16 cellular contexts compared by ENCODE assay signal in the genomic region with DNA sequence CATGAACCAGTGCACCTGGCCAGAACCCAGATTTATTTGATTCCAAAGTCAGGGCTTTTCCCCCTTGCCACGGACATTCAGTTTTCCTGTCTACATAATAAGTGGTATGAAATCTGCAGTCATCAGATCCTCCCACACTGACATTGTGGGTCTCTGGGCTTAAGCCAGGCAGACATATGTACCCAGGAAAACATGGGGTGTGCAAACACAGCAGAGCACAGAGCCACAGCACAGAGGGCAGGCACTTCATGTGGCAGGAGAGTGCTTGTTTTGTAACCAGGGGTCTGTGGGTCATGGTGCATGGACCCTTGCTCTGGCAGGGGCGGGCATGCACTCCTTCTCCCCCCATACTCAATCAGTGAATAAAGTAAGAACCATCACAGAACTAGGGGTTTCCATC. TPM values are rescaled to one million over a fixed set of nuclear protein-coding genes. Genes with fewer than 3 reads are reported as not detected.
A peak's percentile ranks its signal among the peaks of the same experiment; 100 is the strongest.
DNase-seq lines count a peak whose midpoint lies in the region; ATAC-seq and TF ChIP-seq lines count a peak whose summit lies in the region.
"Had no signal": no experiment of that assay in that cellular context is flagged by ENCODE, and none has a peak within 500 bp of the region (broad histone marks: within the 10 kb centered on the region; RNA-seq: fewer than 3 reads in every experiment).

No MANE protein-coding gene starts in this region.

- TF ChIP-seq CTCF in heart right ventricle (IDR thresholded peaks at IDR 0.05) (no peak), coronary artery (IDR thresholded peaks at IDR 0.05) (no peak), omental fat pad (IDR thresholded peaks at IDR 0.05) (no peak), gastrocnemius medialis (IDR thresholded peaks at IDR 0.05 in 4 of 5, conservative IDR thresholded peaks at IDR 0.05 in 1 of 5) (no peak)

- H3K36me3 ChIP-seq in heart right ventricle (no peaks in the 10 kb centered on the region), gastrocnemius medialis (no peaks in the 10 kb centered on the region)

- H3K27me3 Mint-ChIP-seq in stimulated activated naive CD8-positive, alpha-beta T cell treated with anti-CD3 and anti-CD28 coated beads, Interleukin-15, amount 100 ng/mL, for 72 hours, result no peaks in the 10 kb centered on the region
- H3K27me3 Mint-ChIP-seq: CD4-positive, alpha-beta memory T cell had no signal

- H3K27ac ChIP-seq in heart right ventricle (no peak overlapping the region), coronary artery (no peak overlapping the region), gastrocnemius medialis (no peak overlapping the region)
- H3K27ac ChIP-seq: C4-2B had no signal

- no peak overlapping the region for H3K4me3 Mint-ChIP-seq in stimulated activated naive CD8-positive, alpha-beta T cell treated with anti-CD3 and anti-CD28 coated beads, Interleukin-15, amount 100 ng/mL, for 72 hours
- H3K4me3 Mint-ChIP-seq: CD4-positive, alpha-beta memory T cell had no signal

- intact Hi-C loops in cardiac septum (cut with DNase I), result no loop called here
- intact Hi-C loops in heart right ventricle (cut with DNase I), result no loop called here
- intact Hi-C loops in gastrocnemius medialis (cut with DNase I; ENCODE audit: low total_unique reads), result no loop called here

- H3K4me3 ChIP-seq in heart right ventricle (no peak overlapping the region), coronary artery (no peak overlapping the region), gastrocnemius medialis (no peak overlapping the region)
- H3K4me3 ChIP-seq: HAP-1 had no signal

- no peak for TF ChIP-seq POLR2A in gastrocnemius medialis (IDR thresholded peaks at IDR 0.05)

- DNase-seq in cardiac septum (ENCODE audit: low spot score) (peak; percentile 43), heart right ventricle (no peak), coronary artery (ENCODE audit: low spot score) (peak; percentile 24), omental fat pad (ENCODE audit: low spot score) (peak; percentile 6), gastrocnemius medialis (no peak), HuH-7 (ENCODE audit: low spot score) (no peak)
- DNase-seq in stimulated activated naive CD8-positive, alpha-beta T cell treated with anti-CD3 and anti-CD28 coated beads, Interleukin-15, amount 100 ng/mL, for 72 hours, result no peak
- DNase-seq: BE2C; CD4-positive, alpha-beta memory T cell; DMS153; DMS79 treated with DMSO at 0.1 percent for 48 hours; EL; GDM1 had no signal

- no peak overlapping the region for H3K27ac Mint-ChIP-seq in stimulated activated naive CD8-positive, alpha-beta T cell treated with anti-CD3 and anti-CD28 coated beads, Interleukin-15, amount 100 ng/mL, for 72 hours

- H3K4me1 Mint-ChIP-seq in stimulated activated naive CD8-positive, alpha-beta T cell treated with anti-CD3 and anti-CD28 coated beads, Interleukin-15, amount 100 ng/mL, for 72 hours, result peaks cover 10% of the 10 kb centered on the region

- ATAC-seq in heart right ventricle (no peak), omental fat pad (ENCODE audit: low FRiP score) (no peak), gastrocnemius medialis (no peak), GM21825 (IDR thresholded peaks at IDR 0.05; ENCODE audit: unreplicated experiment) (no peak)
- no peak for ATAC-seq in stimulated activated naive CD8-positive, alpha-beta T cell treated with anti-CD3 and anti-CD28 coated beads, Interleukin-15, amount 100 ng/mL, for 72 hours

- H3K4me1 ChIP-seq in heart right ventricle (peaks cover 0 to 5% (median 3%) of the 10 kb centered on the region in 9 donors), gastrocnemius medialis (peaks cover under 1 to 3% of the 10 kb centered on the region in 2 donors)
- H3K4me1 ChIP-seq: BE2C, HAP-1 had no signal

- H3K9me3 ChIP-seq in heart right ventricle, result no peaks in the 10 kb centered on the region
- H3K9me3 ChIP-seq in gastrocnemius medialis, result no peaks in the 10 kb centered on the region
- H3K9me3 ChIP-seq: BE2C, HAP-1 had no signal

- H3K27me3 ChIP-seq in heart right ventricle (no peaks in the 10 kb centered on the region), gastrocnemius medialis (no peaks in the 10 kb centered on the region)
- H3K27me3 ChIP-seq: BE2C had no signal

- H3K9me3 Mint-ChIP-seq in stimulated activated naive CD8-positive, alpha-beta T cell treated with anti-CD3 and anti-CD28 coated beads, Interleukin-15, amount 100 ng/mL, for 72 hours, result no peaks in the 10 kb centered on the region
- H3K9me3 Mint-ChIP-seq: CD4-positive, alpha-beta memory T cell had no signal

- 83 to 89% methylated on average over 2 of the region's 2 CpGs for WGBS in heart right ventricle, 2 donors

- in situ Hi-C loops in gastrocnemius medialis (cut with MboI; ENCODE audit: low sequenced_read_pairs in 4 of 4), result loop anchor here in 2 of 4 donors (25.0 kb wide), 2 partner anchors 171 to 296 kb away; no protein-coding TSS in a partner anchor

RNA-seq across cellular contexts. Expression of a gene that starts 6.1 kb away (rescaled TPM):
- total RNA-seq in cardiac septum (25.5 TPM), heart right ventricle (10 to 100 TPM; 19.6 to 47.9 (median 23.9) TPM), omental fat pad (100 to 1,000 TPM in 1 of 4 donors, 10 to 100 TPM in 3; 19.5 to 114 (median 28.7) TPM), gastrocnemius medialis (10 to 100 TPM; 22.9 to 37.5 (median 30.1) TPM)
- 10 to 100 TPM; 36.0 to 56.3 TPM for polyA plus RNA-seq in heart right ventricle

RNA-seq across cellular contexts. Expression of a gene that starts 37.7 kb away (rescaled TPM):
- 2.2 TPM for total RNA-seq in cardiac septum
- 1 to 10 TPM in 9 of 10 donors, under 1 TPM in 1; 0.42 to 4.0 (median 1.5) TPM for total RNA-seq in heart right ventricle
- 1 to 10 TPM in 1 of 2 donors, under 1 TPM in 1; 0.66 to 2.2 TPM for polyA plus RNA-seq in heart right ventricle
- total RNA-seq in omental fat pad, result 1 to 10 TPM; 1.7 to 6.3 (median 2.9) TPM
- total RNA-seq in gastrocnemius medialis, result 1 to 10 TPM; 1.5 to 3.2 (median 2.0) TPM

Comparison
In these comparisons a context has a peak if more than half of its experiments do, and no peak if none do; other contexts are left out.
1. DNase-seq: peak in cardiac septum (single experiment), coronary artery (single experiment) and omental fat pad (single experiment); none in heart right ventricle (0 of 2), gastrocnemius medialis (0 of 2), HuH-7 (single experiment) and stimulated activated naive CD8-positive, alpha-beta T cell treated with anti-CD3 and anti-CD28 coated beads, Interleukin-15, amount 100 ng/mL, for 72 hours (0 of 2).